Comparison of ENCODE assay signal across 1 cellular context in the genomic region with DNA sequence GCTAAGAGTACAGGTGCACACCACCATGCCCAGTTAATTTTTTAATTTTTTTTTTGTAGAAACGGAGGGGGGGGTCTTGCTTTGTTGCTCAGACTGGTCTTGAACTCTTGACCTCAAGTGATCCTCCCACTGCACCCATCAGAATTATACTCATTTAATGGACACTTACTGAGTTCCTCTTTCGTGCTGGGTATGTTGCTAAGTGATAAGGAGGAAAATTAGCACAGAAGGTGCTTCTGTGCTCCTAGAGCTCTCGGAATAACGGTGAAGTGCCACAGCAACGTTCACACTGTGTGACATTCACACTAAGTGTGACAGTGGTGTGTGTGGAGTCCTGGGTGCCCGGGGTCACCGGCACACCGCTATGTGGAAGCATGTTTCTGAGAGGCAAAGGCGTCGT.
TF ChIP-seq lines count a peak whose summit lies in the region.

No MANE protein-coding gene starts in this region.

TF ChIP-seq in K562, 482 proteins besides CTCF, POLR2A, EP300 and RAD21 (continued from another document and continues in another):
- TF ChIP-seq, protein P1, sequence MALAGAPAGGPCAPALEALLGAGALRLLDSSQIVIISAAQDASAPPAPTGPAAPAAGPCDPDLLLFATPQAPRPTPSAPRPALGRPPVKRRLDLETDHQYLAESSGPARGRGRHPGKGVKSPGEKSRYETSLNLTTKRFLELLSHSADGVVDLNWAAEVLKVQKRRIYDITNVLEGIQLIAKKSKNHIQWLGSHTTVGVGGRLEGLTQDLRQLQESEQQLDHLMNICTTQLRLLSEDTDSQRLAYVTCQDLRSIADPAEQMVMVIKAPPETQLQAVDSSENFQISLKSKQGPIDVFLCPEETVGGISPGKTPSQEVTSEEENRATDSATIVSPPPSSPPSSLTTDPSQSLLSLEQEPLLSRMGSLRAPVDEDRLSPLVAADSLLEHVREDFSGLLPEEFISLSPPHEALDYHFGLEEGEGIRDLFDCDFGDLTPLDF (CRISPR knock-in tag; IDR thresholded peaks at IDR 0.05) = no peak
- no peak for TF ChIP-seq BRF2 (IDR thresholded peaks at IDR 0.05; ENCODE audit: borderline replicate concordance, insufficient read depth, insufficient read length)
- TF ChIP-seq CHD4 (IDR thresholded peaks at IDR 0.05; ENCODE audit: insufficient read depth, insufficient replicate concordance, low read depth, low read length, poor library complexity, severe bottlenecking) = no peak
- TF ChIP-seq ZNF23 (CRISPR knock-in tag; IDR thresholded peaks at IDR 0.05) = no peak
- TF ChIP-seq, protein P2, sequence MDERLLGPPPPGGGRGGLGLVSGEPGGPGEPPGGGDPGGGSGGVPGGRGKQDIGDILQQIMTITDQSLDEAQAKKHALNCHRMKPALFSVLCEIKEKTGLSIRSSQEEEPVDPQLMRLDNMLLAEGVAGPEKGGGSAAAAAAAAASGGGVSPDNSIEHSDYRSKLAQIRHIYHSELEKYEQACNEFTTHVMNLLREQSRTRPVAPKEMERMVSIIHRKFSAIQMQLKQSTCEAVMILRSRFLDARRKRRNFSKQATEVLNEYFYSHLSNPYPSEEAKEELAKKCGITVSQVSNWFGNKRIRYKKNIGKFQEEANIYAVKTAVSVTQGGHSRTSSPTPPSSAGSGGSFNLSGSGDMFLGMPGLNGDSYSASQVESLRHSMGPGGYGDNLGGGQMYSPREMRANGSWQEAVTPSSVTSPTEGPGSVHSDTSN (CRISPR knock-in tag; IDR thresholded peaks at IDR 0.05; ENCODE audit: low read depth) = no peak
- TF ChIP-seq, protein P2 (tag; conservative IDR thresholded peaks at IDR 0.05; ENCODE audit: low read depth) = no peak
- TF ChIP-seq GTF2E2 (tag; IDR thresholded peaks at IDR 0.05) = no peak
- TF ChIP-seq KLF10 (CRISPR knock-in tag; IDR thresholded peaks at IDR 0.05) = no peak
- TF ChIP-seq HMG20A (CRISPR knock-in tag; conservative IDR thresholded peaks at IDR 0.05) = no peak
- no peak for TF ChIP-seq NCOA1 (IDR thresholded peaks at IDR 0.05; ENCODE audit: low read depth)
- no peak for TF ChIP-seq ZNF436 (CRISPR knock-in tag; IDR thresholded peaks at IDR 0.05)
- TF ChIP-seq CBFA2T2 (conservative IDR thresholded peaks at IDR 0.05) = peak; percentile 21; the same call in 1 of the 2 replicates
- TF ChIP-seq TEAD4 (IDR thresholded peaks at IDR 0.05; ENCODE audit: low read length) = peak; percentile 70
- TF ChIP-seq TEAD4 (CRISPR knock-in tag; IDR thresholded peaks at IDR 0.05; ENCODE audit: borderline replicate concordance) = no peak
- TF ChIP-seq TRIM25 (IDR thresholded peaks at IDR 0.05; ENCODE audit: borderline replicate concordance) = no peak
- no peak for TF ChIP-seq POU5F1 (IDR thresholded peaks at IDR 0.05; ENCODE audit: borderline replicate concordance, low read depth, low read length, partially characterized antibody)
- TF ChIP-seq TAL1 (IDR thresholded peaks at IDR 0.05) = peak; percentile 43
- TF ChIP-seq FOXK1 (CRISPR knock-in tag; IDR thresholded peaks at IDR 0.05; ENCODE audit: borderline replicate concordance) = no peak
- no peak for TF ChIP-seq BACH1 (tag; IDR thresholded peaks at IDR 0.05)
- no peak for TF ChIP-seq ZNF445 (CRISPR knock-in tag; IDR thresholded peaks at IDR 0.05; ENCODE audit: low read depth)
- TF ChIP-seq C11orf30 (IDR thresholded peaks at IDR 0.05; ENCODE audit: low read depth) = no peak
- TF ChIP-seq FOXJ3 (CRISPR knock-in tag; IDR thresholded peaks at IDR 0.05) = no peak
- no peak for TF ChIP-seq KAT2B (IDR thresholded peaks at IDR 0.05; ENCODE audit: low read depth, low read length)
- TF ChIP-seq ZNF384 (IDR thresholded peaks at IDR 0.05; ENCODE audit: low read depth, low read length) = 0 out of 2 replicates have a peak, but pooled peaks have one; percentile 1
- no peak for TF ChIP-seq PHB (CRISPR knock-in tag; IDR thresholded peaks at IDR 0.05)
- no peak for TF ChIP-seq BDP1 (IDR thresholded peaks at IDR 0.05; ENCODE audit: insufficient read depth, insufficient read length)
- TF ChIP-seq GABPA (tag; conservative IDR thresholded peaks at IDR 0.05; ENCODE audit: low read depth) = no peak
- TF ChIP-seq ZNF232 (CRISPR knock-in tag; IDR thresholded peaks at IDR 0.05) = no peak
- TF ChIP-seq KDM5B (IDR thresholded peaks at IDR 0.05; ENCODE audit: insufficient replicate concordance, low read depth, low read length) = no peak
- TF ChIP-seq YY1 (IDR thresholded peaks at IDR 0.05; ENCODE audit: borderline replicate concordance in 1 of 3, control insufficient read depth in 1 of 3, extremely low read depth in 1 of 3, insufficient read depth in 3 of 3, insufficient read length in 1 of 3, insufficient replicate concordance in 2 of 3, low read depth in 1 of 3, low read length in 2 of 3) = no peak
- peak; percentile 60; the same call in 1 of the 2 replicates for TF ChIP-seq SMARCA4 (IDR thresholded peaks at IDR 0.05)
- TF ChIP-seq TEAD2 (tag; IDR thresholded peaks at IDR 0.05) = no peak
- no peak for TF ChIP-seq SIRT6 (IDR thresholded peaks at IDR 0.05; ENCODE audit: low read depth, low read length)
- no peak for TF ChIP-seq ZBTB49 (CRISPR knock-in tag; IDR thresholded peaks at IDR 0.05; ENCODE audit: borderline replicate concordance)
- TF ChIP-seq TRIM24 (IDR thresholded peaks at IDR 0.05) = peak in 1 of 2 experiments; percentile 35; a peak in 1 of 4 replicates
- TF ChIP-seq CBX3 (IDR thresholded peaks at IDR 0.05; ENCODE audit: borderline replicate concordance in 1 of 2, low read length in 2 of 2) = no peak
- 0 out of 2 replicates have a peak, but pooled peaks have one; percentile 15 for TF ChIP-seq KLF16 (IDR thresholded peaks at IDR 0.05)
- TF ChIP-seq ZNF609 (CRISPR knock-in tag; IDR thresholded peaks at IDR 0.05; ENCODE audit: borderline replicate concordance) = no peak
- no peak for TF ChIP-seq POLR2AphosphoS5 (IDR thresholded peaks at IDR 0.05; ENCODE audit: control insufficient read depth, insufficient read depth, low read depth, low read length)
- no peak for TF ChIP-seq ZNF76 (CRISPR knock-in tag; IDR thresholded peaks at IDR 0.05; ENCODE audit: borderline replicate concordance)
- no peak for TF ChIP-seq ELF4 (CRISPR knock-in tag; IDR thresholded peaks at IDR 0.05)
- no peak for TF ChIP-seq ZNF507 (tag; conservative IDR thresholded peaks at IDR 0.05)
- TF ChIP-seq, protein P3, sequence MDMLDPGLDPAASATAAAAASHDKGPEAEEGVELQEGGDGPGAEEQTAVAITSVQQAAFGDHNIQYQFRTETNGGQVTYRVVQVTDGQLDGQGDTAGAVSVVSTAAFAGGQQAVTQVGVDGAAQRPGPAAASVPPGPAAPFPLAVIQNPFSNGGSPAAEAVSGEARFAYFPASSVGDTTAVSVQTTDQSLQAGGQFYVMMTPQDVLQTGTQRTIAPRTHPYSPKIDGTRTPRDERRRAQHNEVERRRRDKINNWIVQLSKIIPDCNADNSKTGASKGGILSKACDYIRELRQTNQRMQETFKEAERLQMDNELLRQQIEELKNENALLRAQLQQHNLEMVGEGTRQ (CRISPR knock-in tag; IDR thresholded peaks at IDR 0.05) = no peak
- no peak for TF ChIP-seq GATAD2A (IDR thresholded peaks at IDR 0.05)
